10 cellular contexts compared by ENCODE assay signal in genomic region chr11:65834202-65834601, GRCh38. TPM values are rescaled to one million over a fixed set of nuclear protein-coding genes. Genes with fewer than 3 reads are reported as not detected.
A peak's percentile ranks its signal among the peaks of the same experiment; 100 is the strongest.
DNase-seq lines count a peak whose midpoint lies in the region; ATAC-seq and TF ChIP-seq lines count a peak whose summit lies in the region.
"Had no signal": no experiment of that assay in that cellular context is flagged by ENCODE, and none has a peak within 500 bp of the region (broad histone marks: within the 10 kb centered on the region; RNA-seq: fewer than 3 reads in every experiment).

No MANE protein-coding gene starts in this region.

- H2AFZ ChIP-seq in PC-3 (ENCODE audit: low read length): peak overlapping the region; percentile 63; the same call in 1 of the 2 replicates

- no peak overlapping the region for H3K27ac ChIP-seq in PC-3 (ENCODE audit: low read length)
- H3K27ac ChIP-seq in sigmoid colon: no peak overlapping the region
- no peak overlapping the region for H3K27ac ChIP-seq in thyroid gland

- intact Hi-C loops in PC-3 (cut with micrococcal nuclease): no loop called here
- intact Hi-C loops in sigmoid colon (cut with DNase I): no loop called here
- intact Hi-C loops in activated CD4-positive, alpha-beta T cell treated with anti-CD3 and anti-CD28 coated beads, Interleukin-2, amount 10 ng/mL, durations not matched to agents 24 days and 14 days (cut with micrococcal nuclease): loop anchor here (1.0 kb wide), 1 partner anchor 19 kb away; no protein-coding TSS in a partner anchor
- intact Hi-C loops in thyroid gland (cut with DNase I): no loop called here

- DNase-seq in PC-3 (no peak), foreskin fibroblast (no peak), sigmoid colon (no peak), thyroid gland (no peak)
- DNase-seq in NK-92 treated with Interleukin-12 subunit alpha and Interleukin-12 subunit beta, amount 100 ng/mL, for 24 hours (lab: John Stamatoyannopoulos, UW): no peak
- DNase-seq in activated CD4-positive, alpha-beta T cell treated with anti-CD3 and anti-CD28 coated beads, Interleukin-2, amount 10 ng/mL, durations not matched to agents 24 days and 14 days: no peak

- peaks cover 18% of the 10 kb centered on the region for H3K27me3 Mint-ChIP-seq in activated CD4-positive, alpha-beta T cell treated with anti-CD3 and anti-CD28 coated beads, Interleukin-2, amount 10 ng/mL, durations not matched to agents 24 days and 14 days
- H3K27me3 Mint-ChIP-seq: central memory CD8-positive, alpha-beta T cell had no signal

- no peaks in the 10 kb centered on the region for H3K79me2 ChIP-seq in PC-3 (ENCODE audit: low read length)

- H3K4me1 Mint-ChIP-seq in activated CD4-positive, alpha-beta T cell treated with anti-CD3 and anti-CD28 coated beads, Interleukin-2, amount 10 ng/mL, durations not matched to agents 24 days and 14 days: peaks cover 20% of the 10 kb centered on the region

- peak overlapping the region; percentile 63 for H3K4me2 ChIP-seq in PC-3 (ENCODE audit: low read length)

- TF ChIP-seq POLR2A in sigmoid colon (IDR thresholded peaks at IDR 0.05) (no peak), thyroid gland (IDR thresholded peaks at IDR 0.05) (no peak)

- H4K20me1 ChIP-seq in PC-3 (ENCODE audit: low read length): no peaks in the 10 kb centered on the region

- H3K36me3 ChIP-seq in ES-I3 (ENCODE audit: insufficient read depth, low read length) (no peaks in the 10 kb centered on the region), PC-3 (ENCODE audit: low read depth, low read length) (no peaks in the 10 kb centered on the region), sigmoid colon (no peaks in the 10 kb centered on the region), thyroid gland (no peaks in the 10 kb centered on the region)

- TF ChIP-seq EP300 in sigmoid colon (IDR thresholded peaks at IDR 0.05): no peak

- TF ChIP-seq CTCF in PC-3 (conservative IDR thresholded peaks at IDR 0.05; ENCODE audit: low read depth, low read length) (no peak), foreskin fibroblast (IDR thresholded peaks at IDR 0.05; ENCODE audit: low read depth, low read length) (no peak), sigmoid colon (IDR thresholded peaks at IDR 0.05) (no peak), thyroid gland (IDR thresholded peaks at IDR 0.05) (no peak)

- ATAC-seq in PC-3 (peak; percentile 12; the same call in 1 of the 2 replicates), GM19455 (IDR thresholded peaks at IDR 0.05; ENCODE audit: unreplicated experiment) (no peak)

- CTCF ChIA-PET in PC-3 (lab: Charles Lee): no interaction called here

- 5 to 51% methylated on average over 6 of the region's 6 CpGs for WGBS in sigmoid colon, 2 donors
- WGBS in thyroid gland, 2 donors: 35 to 55% methylated on average over 5 to 6 of the region's 6 CpGs

- H3K9ac ChIP-seq in ES-I3 (ENCODE audit: low read depth, low read length) (peak overlapping the region; percentile 58), PC-3 (ENCODE audit: low read length) (no peak overlapping the region)

- no peaks in the 10 kb centered on the region for H3K9me2 ChIP-seq in PC-3 (replicated peaks; ENCODE audit: low read length)

- H3K9me3 ChIP-seq in ES-I3 (ENCODE audit: control insufficient read depth, insufficient read depth, low read length) (no peaks in the 10 kb centered on the region), PC-3 (ENCODE audit: low read length) (no peaks in the 10 kb centered on the region), sigmoid colon (no peaks in the 10 kb centered on the region), thyroid gland (no peaks in the 10 kb centered on the region)

- H3K4me3 ChIP-seq in PC-3 (ENCODE audit: low read length): peak overlapping the region; percentile 43; the same call in 1 of the 2 replicates
- H3K4me3 ChIP-seq in foreskin fibroblast (ENCODE audit: low read depth in 1 of 2, low read length in 2 of 2): peak overlapping the region; percentile 53 to 85
- peak overlapping the region; percentile 36 to 65 (median 58) for H3K4me3 ChIP-seq in sigmoid colon
- peak overlapping the region in 1 of 3 donors; percentile 45 for H3K4me3 ChIP-seq in thyroid gland (replicated peaks in 1 of 3)

- no peak overlapping the region for H3K27ac Mint-ChIP-seq in activated CD4-positive, alpha-beta T cell treated with anti-CD3 and anti-CD28 coated beads, Interleukin-2, amount 10 ng/mL, durations not matched to agents 24 days and 14 days

- H3F3A ChIP-seq in PC-3 (ENCODE audit: low read length, unreplicated experiment): no peaks in the 10 kb centered on the region

- H3K27me3 ChIP-seq in PC-3 (ENCODE audit: low read length) (peaks cover 20% of the 10 kb centered on the region; the same call in 1 of the 2 replicates), sigmoid colon (no peaks in the 10 kb centered on the region), thyroid gland (no peaks in the 10 kb centered on the region)

- no TSS peak for BruUV-seq in PC-3 (replicated peaks; lab: Mats Ljungman, UMichigan)

- H3K4me1 ChIP-seq in ES-I3 (ENCODE audit: insufficient read depth, low read length): 0 out of 2 replicates have a peak, but pooled peaks cover 9% of the 10 kb centered on the region
- H3K4me1 ChIP-seq in PC-3 (ENCODE audit: insufficient read depth, low read length): no peaks in the 10 kb centered on the region
- H3K4me1 ChIP-seq in sigmoid colon: peaks cover 0 to 21% (median 16%) of the 10 kb centered on the region in 4 donors
- H3K4me1 ChIP-seq in thyroid gland: peaks cover 0 to 8% of the 10 kb centered on the region in 2 donors

- H3K9me3 Mint-ChIP-seq in activated CD4-positive, alpha-beta T cell treated with anti-CD3 and anti-CD28 coated beads, Interleukin-2, amount 10 ng/mL, durations not matched to agents 24 days and 14 days: peaks cover 9% of the 10 kb centered on the region
- H3K9me3 Mint-ChIP-seq: central memory CD8-positive, alpha-beta T cell had no signal

- POLR2A ChIA-PET in PC-3 (lab: Charles Lee; ENCODE audit: unreplicated experiment): no interaction called here

- no peaks in the 10 kb centered on the region for H3K36me3 Mint-ChIP-seq in activated CD4-positive, alpha-beta T cell treated with anti-CD3 and anti-CD28 coated beads, Interleukin-2, amount 10 ng/mL, durations not matched to agents 24 days and 14 days (ENCODE audit: low read depth)

- no peak overlapping the region for H3K4me3 Mint-ChIP-seq in activated CD4-positive, alpha-beta T cell treated with anti-CD3 and anti-CD28 coated beads, Interleukin-2, amount 10 ng/mL, durations not matched to agents 24 days and 14 days
- H3K4me3 Mint-ChIP-seq: central memory CD8-positive, alpha-beta T cell had no signal

RNA-seq across cellular contexts. Expression of gene SNX32, which starts 0.4 kb away (rescaled TPM):
- total RNA-seq in PC-3 (2014; rRNA removed) (not detected in 2 replicates), sigmoid colon (1 to 10 TPM in 1 of 4 donors, under 1 TPM in 3; 0.27 to 1.2 (median 0.63) TPM), thyroid gland (under 1 TPM in 1 of 4 donors, not detected in 3; 0.45 TPM)
- 1 to 10 TPM in 1 of 3 donors, under 1 TPM in 1, not detected in 1; 0.69 to 1.5 TPM for polyA plus RNA-seq in sigmoid colon
- total RNA-seq in activated CD4-positive, alpha-beta T cell treated with anti-CD3 and anti-CD28 coated beads, Interleukin-2, amount 10 ng/mL, durations not matched to agents 24 days and 14 days: 1.2 and 2.1 TPM in 2 replicates

RNA-seq across cellular contexts. Expression of gene CFL1, which starts 23.8 kb away (rescaled TPM):
- total RNA-seq in PC-3 (2014; rRNA removed) (2,710 and 3,139 TPM in 2 replicates), sigmoid colon (100 to 1,000 TPM; 428 to 506 (median 487) TPM), thyroid gland (100 to 1,000 TPM; 330 to 581 (median 494) TPM)
- 1,000 to 10,000 TPM; 1,456 to 2,165 (median 1,757) TPM for polyA plus RNA-seq in sigmoid colon
- 1,047 and 1,065 TPM in 2 replicates for total RNA-seq in activated CD4-positive, alpha-beta T cell treated with anti-CD3 and anti-CD28 coated beads, Interleukin-2, amount 10 ng/mL, durations not matched to agents 24 days and 14 days

RNA-seq across cellular contexts. Expression of gene MUS81, which starts 26.0 kb away (rescaled TPM):
- total RNA-seq in PC-3 (2014; rRNA removed) (82.0 and 94.6 TPM in 2 replicates), sigmoid colon (10 to 100 TPM; 42.1 to 54.2 (median 45.2) TPM), thyroid gland (10 to 100 TPM; 31.8 to 61.9 (median 42.5) TPM)
- 10 to 100 TPM; 33.5 to 61.8 (median 36.0) TPM for polyA plus RNA-seq in sigmoid colon
- total RNA-seq in activated CD4-positive, alpha-beta T cell treated with anti-CD3 and anti-CD28 coated beads, Interleukin-2, amount 10 ng/mL, durations not matched to agents 24 days and 14 days: 77.4 and 80.5 TPM in 2 replicates

RNA-seq across cellular contexts. Expression of gene EFEMP2, which starts 38.4 kb away (rescaled TPM):
- 2.6 and 4.5 TPM in 2 replicates for total RNA-seq in PC-3 (2014; rRNA removed)
- 100 to 1,000 TPM in 2 of 4 donors, 10 to 100 TPM in 2; 71.7 to 120 (median 97.3) TPM for total RNA-seq in sigmoid colon
- polyA plus RNA-seq in sigmoid colon: 10 to 100 TPM in 2 of 3 donors, 1 to 10 TPM in 1; 8.6 to 24.0 (median 19.4) TPM
- total RNA-seq in activated CD4-positive, alpha-beta T cell treated with anti-CD3 and anti-CD28 coated beads, Interleukin-2, amount 10 ng/mL, durations not matched to agents 24 days and 14 days: 8.4 and 9.1 TPM in 2 replicates
- 100 to 1,000 TPM in 2 of 4 donors, 10 to 100 TPM in 2; 70.7 to 125 (median 91.4) TPM for total RNA-seq in thyroid gland

RNA-seq across cellular contexts. Expression of gene CTSW, which starts 45.4 kb away (rescaled TPM):
- total RNA-seq in PC-3 (2014; rRNA removed) (0.11 TPM in 1 of 2 replicates, not detected in the other), sigmoid colon (under 1 TPM in 1 of 4 donors, not detected in 3; 0.82 TPM), thyroid gland (1 to 10 TPM in 3 of 4 donors, under 1 TPM in 1; 0.67 to 7.6 (median 2.7) TPM)
- 1 to 10 TPM in 2 of 3 donors, not detected in 1; 2.3 to 3.1 TPM for polyA plus RNA-seq in sigmoid colon
- total RNA-seq in activated CD4-positive, alpha-beta T cell treated with anti-CD3 and anti-CD28 coated beads, Interleukin-2, amount 10 ng/mL, durations not matched to agents 24 days and 14 days: 4.9 and 7.5 TPM in 2 replicates
- total RNA-seq: myocyte had no signal
